In the genomic region with DNA sequence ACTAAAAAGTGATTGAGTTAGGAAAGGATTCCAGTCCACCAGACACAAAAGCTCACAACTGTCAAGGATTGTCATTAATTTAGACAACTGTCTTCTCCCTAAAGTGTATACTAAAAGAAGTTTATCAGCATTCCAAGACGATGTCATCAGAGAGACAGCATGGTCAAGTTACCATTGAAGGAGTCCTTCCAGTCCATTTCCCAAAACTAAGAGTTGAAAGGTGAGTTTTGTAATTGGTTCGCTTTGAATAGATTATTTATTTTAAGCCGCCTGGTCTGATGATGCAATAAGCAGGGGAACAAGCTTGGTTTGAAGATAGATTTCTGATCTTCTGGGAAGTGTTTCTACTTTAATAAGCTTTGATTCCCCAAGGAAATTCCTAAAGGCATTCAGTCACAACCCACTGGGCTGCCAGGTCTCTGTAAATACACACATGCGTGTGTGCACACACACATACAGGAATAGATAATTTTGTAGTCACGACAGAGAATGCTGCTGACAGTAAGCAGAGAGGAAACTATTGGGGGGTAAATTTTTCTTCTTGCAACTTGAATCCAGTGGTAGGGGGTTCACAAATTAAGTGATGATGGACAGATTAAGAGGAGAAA, we compare ENCODE assay signal across 17 cellular contexts.
DNase-seq lines count a peak whose midpoint lies in the region; ATAC-seq and TF ChIP-seq lines count a peak whose summit lies in the region.
"Had no signal": no experiment of that assay in that cellular context is flagged by ENCODE, and none has a peak within 500 bp of the region (broad histone marks: within the 10 kb centered on the region; RNA-seq: fewer than 3 reads in every experiment).

No MANE protein-coding gene starts in this region.

- POLR2A ChIA-PET in HEK293 (lab: Yijun Ruan, JAX), result interaction anchor here (1.5 kb wide), 1 partner anchor 19 kb away, joined by 3 read pairs; no protein-coding TSS in a partner anchor

- H4K20me1 ChIP-seq in smooth muscle cell (ENCODE audit: low read depth), result no peaks in the 10 kb centered on the region

- no peak overlapping the region for H3K4me2 ChIP-seq in smooth muscle cell

- no peaks in the 10 kb centered on the region for H3K27me3 ChIP-seq in breast epithelium
- H3K27me3 ChIP-seq in smooth muscle cell (ENCODE audit: low read depth), result no peaks in the 10 kb centered on the region
- H3K27me3 ChIP-seq: esophagus muscularis mucosa had no signal

- DNase-seq in breast epithelium (ENCODE audit: low spot score in 2 of 2), result no peak
- peak; percentile 58 for DNase-seq in kidney tubule cell (ENCODE audit: low spot score)
- no peak for DNase-seq in smooth muscle cell (lab: John Stamatoyannopoulos, UW; ENCODE audit: unreplicated experiment)
- no peak for DNase-seq in stimulated activated CD4-positive, alpha-beta T cell treated with anti-CD3 and anti-CD28 coated beads, Interleukin-15, amount 100 ng/mL, for 24 hours
- DNase-seq in GM13977 (ENCODE audit: low spot score), result no peak
- DNase-seq: activated CD4-positive, alpha-beta T cell treated with anti-CD3 and anti-CD28 coated beads for 48 hours; activated naive CD8-positive, alpha-beta T cell treated with anti-CD3 and anti-CD28 coated beads, Interleukin-2, amount 50 U/mL, for 24 hours; activated T-cell treated with anti-CD3 and anti-CD28 coated beads, Interleukin-2, amount 50 U/mL, for 1 hour; NCI-H1436; NCI-H526 treated with DMSO at 0.1 percent for 48 hours; nucleus accumbens; RPMI8226 had no signal

- H3K79me2 ChIP-seq in smooth muscle cell (ENCODE audit: low read depth), result no peaks in the 10 kb centered on the region

- H3K4me1 ChIP-seq in HEK293 (ENCODE audit: control insufficient read depth, insufficient read depth, low read length) (no peaks in the 10 kb centered on the region), breast epithelium (peaks cover 0 to 6% of the 10 kb centered on the region in 2 donors), smooth muscle cell (ENCODE audit: low read depth) (no peaks in the 10 kb centered on the region)

- ATAC-seq in HG03280 (IDR thresholded peaks at IDR 0.05; ENCODE audit: unreplicated experiment) (no peak), GM19023 (IDR thresholded peaks at IDR 0.05; ENCODE audit: unreplicated experiment) (no peak)
- ATAC-seq: activated naive CD8-positive, alpha-beta T cell treated with anti-CD3 and anti-CD28 coated beads, Interleukin-2, amount 50 U/mL, for 24 hours; GM12878 had no signal

- TF ChIP-seq CTCF in HEK293 (tag by site-specific recombination; IDR thresholded peaks at IDR 0.05) (no peak), breast epithelium (IDR thresholded peaks at IDR 0.05) (no peak), smooth muscle cell (IDR thresholded peaks at IDR 0.05; ENCODE audit: borderline replicate concordance, insufficient read depth, poor library complexity, severe bottlenecking) (no peak), GM13977 (IDR thresholded peaks at IDR 0.05; ENCODE audit: extremely low read depth, insufficient read depth, missing control alignments) (no peak)

- H2AFZ ChIP-seq in smooth muscle cell (ENCODE audit: low read depth), result no peak overlapping the region

- no peaks in the 10 kb centered on the region for H3F3A ChIP-seq in smooth muscle cell (ENCODE audit: low read depth)

- WGBS in smooth muscle cell (ENCODE audit: low lambda C conversion rate), result 63% methylated on average over 5 of the region's 5 CpGs

- H3K27ac ChIP-seq in HEK293 (ENCODE audit: extremely low read depth, low read depth, low read length), result no peak overlapping the region
- H3K27ac ChIP-seq in breast epithelium, result peak overlapping the region; percentile 91 to 92
- peak overlapping the region; percentile 47 for H3K27ac ChIP-seq in smooth muscle cell (ENCODE audit: low read depth)

- H3K36me3 ChIP-seq in HEK293 (ENCODE audit: control insufficient read depth in 2 of 2, insufficient read depth in 1 of 2, low read length in 2 of 2), result no peaks in the 10 kb centered on the region
- no peaks in the 10 kb centered on the region for H3K36me3 ChIP-seq in breast epithelium
- no peaks in the 10 kb centered on the region for H3K36me3 ChIP-seq in smooth muscle cell (ENCODE audit: low read depth)
- H3K36me3 ChIP-seq: esophagus muscularis mucosa had no signal

- TF ChIP-seq POLR2A in breast epithelium (IDR thresholded peaks at IDR 0.05), result no peak

- H3K9ac ChIP-seq in smooth muscle cell (ENCODE audit: low read depth), result no peak overlapping the region

- no peaks in the 10 kb centered on the region for H3K9me3 ChIP-seq in HEK293 (ENCODE audit: control insufficient read depth, insufficient read depth, low read depth, low read length)
- H3K9me3 ChIP-seq in breast epithelium, result no peaks in the 10 kb centered on the region
- no peaks in the 10 kb centered on the region for H3K9me3 ChIP-seq in smooth muscle cell (replicated peaks; ENCODE audit: low read depth)
- H3K9me3 ChIP-seq: esophagus muscularis mucosa had no signal

- intact Hi-C loops in breast epithelium (cut with DNase I; ENCODE audit: low total_unique reads), result no loop called here

- in situ Hi-C loops in GM13977 (cut with MboI; ENCODE audit: low pct_unique_long_range_greater_than_20kb, low sequenced_read_pairs, unreplicated experiment), result no loop called here

- H3K4me3 ChIP-seq in HEK293 (ENCODE audit: low read depth, low read length) (no peak overlapping the region), breast epithelium (no peak overlapping the region), smooth muscle cell (no peak overlapping the region)
- H3K4me3 ChIP-seq: esophagus muscularis mucosa, GM12878 had no signal

- CTCF ChIA-PET in HEK293 (lab: Yijun Ruan, JAX), result interaction anchor here (0.7 to 4.2 kb wide), 2 partner anchors 164 to 635 kb away, joined by 3 to 17 read pairs; no protein-coding TSS in a partner anchor

TF ChIP-seq in HEK293, 187 proteins besides CTCF, POLR2A, EP300 and RAD21:
- TF ChIP-seq, protein P1, sequence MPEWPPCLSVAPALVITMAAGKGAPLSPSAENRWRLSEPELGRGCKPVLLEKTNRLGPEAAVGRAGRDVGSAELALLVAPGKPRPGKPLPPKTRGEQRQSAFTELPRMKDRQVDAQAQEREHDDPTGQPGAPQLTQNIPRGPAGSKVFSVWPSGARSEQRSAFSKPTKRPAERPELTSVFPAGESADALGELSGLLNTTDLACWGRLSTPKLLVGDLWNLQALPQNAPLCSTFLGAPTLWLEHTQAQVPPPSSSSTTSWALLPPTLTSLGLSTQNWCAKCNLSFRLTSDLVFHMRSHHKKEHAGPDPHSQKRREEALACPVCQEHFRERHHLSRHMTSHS (tag by site-specific recombination; IDR thresholded peaks at IDR 0.05), result no peak
- TF ChIP-seq, protein P2, sequence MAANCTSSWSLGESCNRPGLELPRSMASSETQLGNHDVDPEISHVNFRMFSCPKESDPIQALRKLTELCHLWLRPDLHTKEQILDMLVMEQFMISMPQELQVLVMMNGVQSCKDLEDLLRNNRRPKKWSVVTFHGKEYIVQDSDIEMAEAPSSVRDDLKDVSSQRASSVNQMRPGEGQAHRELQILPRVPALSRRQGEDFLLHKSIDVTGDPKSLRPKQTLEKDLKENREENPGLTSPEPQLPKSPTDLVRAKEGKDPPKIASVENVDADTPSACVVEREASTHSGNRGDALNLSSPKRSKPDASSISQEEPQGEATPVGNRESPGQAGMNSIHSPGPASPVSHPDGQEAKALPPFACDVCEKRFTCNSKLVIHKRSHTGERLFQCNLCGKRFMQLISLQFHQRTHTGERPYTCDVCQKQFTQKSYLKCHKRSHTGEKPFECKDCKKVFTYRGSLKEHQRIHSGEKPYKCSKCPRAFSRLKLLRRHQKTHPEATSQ (tag by site-specific recombination; IDR thresholded peaks at IDR 0.05), result no peak
- TF ChIP-seq, protein P3, sequence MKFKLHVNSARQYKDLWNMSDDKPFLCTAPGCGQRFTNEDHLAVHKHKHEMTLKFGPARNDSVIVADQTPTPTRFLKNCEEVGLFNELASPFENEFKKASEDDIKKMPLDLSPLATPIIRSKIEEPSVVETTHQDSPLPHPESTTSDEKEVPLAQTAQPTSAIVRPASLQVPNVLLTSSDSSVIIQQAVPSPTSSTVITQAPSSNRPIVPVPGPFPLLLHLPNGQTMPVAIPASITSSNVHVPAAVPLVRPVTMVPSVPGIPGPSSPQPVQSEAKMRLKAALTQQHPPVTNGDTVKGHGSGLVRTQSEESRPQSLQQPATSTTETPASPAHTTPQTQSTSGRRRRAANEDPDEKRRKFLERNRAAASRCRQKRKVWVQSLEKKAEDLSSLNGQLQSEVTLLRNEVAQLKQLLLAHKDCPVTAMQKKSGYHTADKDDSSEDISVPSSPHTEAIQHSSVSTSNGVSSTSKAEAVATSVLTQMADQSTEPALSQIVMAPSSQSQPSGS (tag by site-specific recombination; IDR thresholded peaks at IDR 0.05; ENCODE audit: low read depth), result 0 out of 2 replicates have a peak, but pooled peaks have one; percentile 15
